In the genomic region with DNA sequence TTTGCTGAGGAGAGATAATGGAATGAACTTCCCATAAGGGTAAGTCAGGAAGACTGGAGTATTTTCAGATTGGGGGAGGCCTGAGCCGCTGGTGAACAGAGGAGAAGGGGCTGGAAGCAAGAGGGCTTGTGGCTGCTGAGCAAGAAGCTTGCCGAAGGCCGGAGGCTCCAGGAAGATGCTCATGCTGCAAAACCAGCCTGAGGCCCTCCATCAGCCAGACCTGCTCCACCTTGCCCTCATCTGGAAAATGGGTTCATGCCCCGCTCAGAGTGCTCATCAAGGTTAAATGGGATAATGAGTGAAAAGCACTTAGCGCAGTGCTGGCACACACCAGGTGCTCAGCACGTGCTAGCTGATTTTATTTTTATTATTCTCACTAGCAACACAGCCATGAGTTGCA, we compare ENCODE assay signal across 16 cellular contexts. TPM values are rescaled to one million over a fixed set of nuclear protein-coding genes. Genes with fewer than 3 reads are reported as not detected.
DNase-seq lines count a peak whose midpoint lies in the region; ATAC-seq and TF ChIP-seq lines count a peak whose summit lies in the region.
"Had no signal": no experiment of that assay in that cellular context is flagged by ENCODE, and none has a peak within 500 bp of the region (broad histone marks: within the 10 kb centered on the region; RNA-seq: fewer than 3 reads in every experiment).

No MANE protein-coding gene starts in this region.

- H3K9me3 ChIP-seq in cardiac muscle cell (ENCODE audit: low read depth) (no peaks in the 10 kb centered on the region), heart right ventricle (no peaks in the 10 kb centered on the region), right lobe of liver (no peaks in the 10 kb centered on the region)
- H3K9me3 ChIP-seq: BLaER1 treated with 17β-estradiol and CSF1 and Interleukin-3, amounts not matched to agents 10 nM and 100 nM; HAP-1 had no signal

- peaks cover 8% of the 10 kb centered on the region for H3K36me3 Mint-ChIP-seq in chondrocyte (ENCODE audit: low read depth)
- H3K36me3 Mint-ChIP-seq: CD8-positive, alpha-beta T cell had no signal

- H3K4me3 Mint-ChIP-seq in chondrocyte (ENCODE audit: unreplicated experiment), result no peak overlapping the region
- H3K4me3 Mint-ChIP-seq: B cell; CD8-positive, alpha-beta T cell had no signal

- no peak overlapping the region for H3K4me3 ChIP-seq in cardiac muscle cell
- H3K4me3 ChIP-seq in heart right ventricle, result no peak overlapping the region
- no peak overlapping the region for H3K4me3 ChIP-seq in right lobe of liver
- H3K4me3 ChIP-seq: BLaER1 treated with 17β-estradiol and CSF1 and Interleukin-3, amounts not matched to agents 10 nM and 100 nM; HAP-1 had no signal

- H3K27me3 ChIP-seq in cardiac muscle cell, result no peaks in the 10 kb centered on the region
- no peaks in the 10 kb centered on the region for H3K27me3 ChIP-seq in heart right ventricle
- no peaks in the 10 kb centered on the region for H3K27me3 ChIP-seq in right lobe of liver
- H3K27me3 ChIP-seq: BLaER1 treated with 17β-estradiol and CSF1 and Interleukin-3, amounts not matched to agents 10 nM and 100 nM had no signal

- H3K27ac Mint-ChIP-seq in chondrocyte (ENCODE audit: unreplicated experiment), result no peak overlapping the region
- H3K27ac Mint-ChIP-seq: B cell; CD8-positive, alpha-beta T cell had no signal

- H3K36me3 ChIP-seq in cardiac muscle cell, result no peaks in the 10 kb centered on the region
- H3K36me3 ChIP-seq in heart right ventricle, result no peaks in the 10 kb centered on the region
- H3K36me3 ChIP-seq in right lobe of liver, result no peaks in the 10 kb centered on the region
- H3K36me3 ChIP-seq: HAP-1 had no signal

- WGBS in heart right ventricle, 2 donors, result 89 to 90% methylated on average over 6 of the region's 6 CpGs
- WGBS in right lobe of liver (ENCODE audit: insufficient coverage, low coverage, low lambda C conversion rate, missing lambda C conversion rate), result 86% methylated on average over 6 of the region's 6 CpGs

- ATAC-seq in heart right ventricle, result no peak
- no peak for ATAC-seq in right lobe of liver
- ATAC-seq in GM18517 (IDR thresholded peaks at IDR 0.05; ENCODE audit: unreplicated experiment), result no peak
- ATAC-seq: CD8-positive, alpha-beta T cell had no signal

- no peaks in the 10 kb centered on the region for H3K27me3 Mint-ChIP-seq in chondrocyte (ENCODE audit: low read depth)

- no peaks in the 10 kb centered on the region for H3K4me1 ChIP-seq in cardiac muscle cell (ENCODE audit: low read depth)
- peaks cover 0 to 4% (median 0%) of the 10 kb centered on the region in 9 donors for H3K4me1 ChIP-seq in heart right ventricle
- H3K4me1 ChIP-seq in right lobe of liver, result peaks cover 0 to 19% (median 8%) of the 10 kb centered on the region in 4 donors
- H3K4me1 ChIP-seq: HAP-1 had no signal

- intact Hi-C loops in heart right ventricle (cut with DNase I) (no loop called here), right lobe of liver (cut with DNase I) (no loop called here)

- TF ChIP-seq POLR2A in right lobe of liver (IDR thresholded peaks at IDR 0.05), result no peak

- H3K9me3 Mint-ChIP-seq in chondrocyte (ENCODE audit: low read depth), result no peaks in the 10 kb centered on the region
- H3K9me3 Mint-ChIP-seq: CD8-positive, alpha-beta T cell had no signal

- H3K4me1 Mint-ChIP-seq in chondrocyte (ENCODE audit: low read depth), result no peaks in the 10 kb centered on the region

- TF ChIP-seq CTCF in cardiac muscle cell (IDR thresholded peaks at IDR 0.05; ENCODE audit: low read depth, low read length), result no peak
- TF ChIP-seq CTCF in heart right ventricle (IDR thresholded peaks at IDR 0.05), result no peak
- no peak for TF ChIP-seq CTCF in chondrocyte (IDR thresholded peaks at IDR 0.05)
- no peak for TF ChIP-seq CTCF in right lobe of liver (IDR thresholded peaks at IDR 0.05)

- DNase-seq in cardiac muscle cell (ENCODE audit: low read depth in 1 of 2, low spot score in 1 of 2) (no peak), heart right ventricle (no peak), chondrocyte (ENCODE audit: low spot score) (peak; percentile 32), right lobe of liver (no peak), MV-4-11 (lab: John Stamatoyannopoulos, UW) (no peak), NCI-H2081 treated with DMSO at 0.1 percent for 48 hours (lab: John Stamatoyannopoulos, UW) (no peak)
- DNase-seq in activated naive CD4-positive, alpha-beta T cell treated with Interleukin-2 at 50 U/mL for 16 hours, result no peak
- DNase-seq: 8988T; CD8-positive, alpha-beta T cell; GF-D8; IMR-90 had no signal

- H3K27ac ChIP-seq in cardiac muscle cell, result peak overlapping the region; percentile 3
- H3K27ac ChIP-seq in heart right ventricle, result no peak overlapping the region
- H3K27ac ChIP-seq in right lobe of liver, result peak overlapping the region; percentile 14 to 54 (median 44)
- H3K27ac ChIP-seq: BLaER1 treated with 17β-estradiol and CSF1 and Interleukin-3, amounts not matched to agents 10 nM and 100 nM; HL-60 had no signal

RNA-seq across cellular contexts. Expression of gene ASGR1, which starts 5.5 kb away (rescaled TPM):
- total RNA-seq in cardiac muscle cell, result 19.8 and 20.2 TPM in 2 replicates
- 19.2 and 21.7 TPM in 2 replicates for polyA plus RNA-seq in cardiac muscle cell
- 1 to 10 TPM in 2 of 10 donors, under 1 TPM in 6, not detected in 2; 0.32 to 1.2 (median 0.55) TPM for total RNA-seq in heart right ventricle
- under 1 TPM; 0.59 TPM for polyA plus RNA-seq in heart right ventricle
- 0.46 to 1.9 TPM (median 0.97 TPM) in 3 replicates for total RNA-seq in chondrocyte
- total RNA-seq in right lobe of liver, result 100 to 1,000 TPM; 399 to 624 (median 417) TPM

RNA-seq across cellular contexts. Expression of gene DLG4, which starts 35.0 kb away (rescaled TPM):
- total RNA-seq in cardiac muscle cell, result 32.9 and 40.6 TPM in 2 replicates
- polyA plus RNA-seq in cardiac muscle cell, result 6.8 and 7.4 TPM in 2 replicates
- total RNA-seq in heart right ventricle, result 10 to 100 TPM; 13.0 to 22.1 (median 16.7) TPM
- 10 to 100 TPM in 1 of 2 donors, 1 to 10 TPM in 1; 5.4 to 27.8 TPM for polyA plus RNA-seq in heart right ventricle
- total RNA-seq in chondrocyte, result 28.3 to 34.4 TPM (median 31.3 TPM) in 3 replicates
- 1 to 10 TPM; 3.0 to 6.4 (median 4.1) TPM for total RNA-seq in right lobe of liver

RNA-seq across cellular contexts. Expression of gene ACADVL, which starts 35.1 kb away (rescaled TPM):
- total RNA-seq in cardiac muscle cell (291 and 364 TPM in 2 replicates), heart right ventricle (1,000 to 10,000 TPM in 7 of 10 donors, 100 to 1,000 TPM in 3; 951 to 2,054 (median 1,322) TPM), chondrocyte (427 to 584 TPM (median 454 TPM) in 3 replicates), right lobe of liver (1,000 to 10,000 TPM in 3 of 6 experiments, 100 to 1,000 TPM in 3; 640 to 1,849 (median 1,071) TPM)
- polyA plus RNA-seq in cardiac muscle cell (573 and 681 TPM in 2 replicates), heart right ventricle (1,000 to 10,000 TPM in 1 of 2 donors, 100 to 1,000 TPM in 1; 807 to 4,806 TPM)

RNA-seq across cellular contexts. Expression of gene DVL2, which starts 49.7 kb away (rescaled TPM):
- 87.4 and 121 TPM in 2 replicates for total RNA-seq in cardiac muscle cell
- 79.2 and 80.3 TPM in 2 replicates for polyA plus RNA-seq in cardiac muscle cell
- total RNA-seq in heart right ventricle, result 10 to 100 TPM; 14.1 to 25.6 (median 18.0) TPM
- 10 to 100 TPM in 1 of 2 donors, 1 to 10 TPM in 1; 10.0 to 23.0 TPM for polyA plus RNA-seq in heart right ventricle
- 58.8 to 65.2 TPM (median 59.5 TPM) in 3 replicates for total RNA-seq in chondrocyte
- total RNA-seq in right lobe of liver, result 10 to 100 TPM in 4 of 6 experiments, 1 to 10 TPM in 2; 9.6 to 13.5 (median 12.8) TPM

RNA-seq across cellular contexts. Expression of gene PHF23, which starts 54.6 kb away (rescaled TPM):
- total RNA-seq in cardiac muscle cell, result 53.5 and 57.7 TPM in 2 replicates
- 53.9 and 65.0 TPM in 2 replicates for polyA plus RNA-seq in cardiac muscle cell
- 10 to 100 TPM; 17.7 to 24.5 (median 22.6) TPM for total RNA-seq in heart right ventricle
- polyA plus RNA-seq in heart right ventricle, result 10 to 100 TPM; 16.1 to 25.0 TPM
- 49.5 to 57.8 TPM (median 53.1 TPM) in 3 replicates for total RNA-seq in chondrocyte
- 10 to 100 TPM; 16.0 to 24.3 (median 18.2) TPM for total RNA-seq in right lobe of liver

Comparison
In these comparisons a context has a peak if more than half of its experiments do, and no peak if none do; other contexts are left out.
1. H3K27ac ChIP-seq: peak in cardiac muscle cell (single experiment) and right lobe of liver (3 of 3); none in heart right ventricle (0 of 10).
2. RNA of gene ASGR1, which starts 5.5 kb away (total RNA-seq): 399 to 624 TPM in right lobe of liver; 19.8 to 20.2 TPM in cardiac muscle cell, 0.46 to 1.9 TPM in chondrocyte and 0.32 to 1.2 TPM in heart right ventricle; every median in the first group is over 10 times any median in the second.